ENCODE assay signal across 11 cellular contexts in the genomic region with DNA sequence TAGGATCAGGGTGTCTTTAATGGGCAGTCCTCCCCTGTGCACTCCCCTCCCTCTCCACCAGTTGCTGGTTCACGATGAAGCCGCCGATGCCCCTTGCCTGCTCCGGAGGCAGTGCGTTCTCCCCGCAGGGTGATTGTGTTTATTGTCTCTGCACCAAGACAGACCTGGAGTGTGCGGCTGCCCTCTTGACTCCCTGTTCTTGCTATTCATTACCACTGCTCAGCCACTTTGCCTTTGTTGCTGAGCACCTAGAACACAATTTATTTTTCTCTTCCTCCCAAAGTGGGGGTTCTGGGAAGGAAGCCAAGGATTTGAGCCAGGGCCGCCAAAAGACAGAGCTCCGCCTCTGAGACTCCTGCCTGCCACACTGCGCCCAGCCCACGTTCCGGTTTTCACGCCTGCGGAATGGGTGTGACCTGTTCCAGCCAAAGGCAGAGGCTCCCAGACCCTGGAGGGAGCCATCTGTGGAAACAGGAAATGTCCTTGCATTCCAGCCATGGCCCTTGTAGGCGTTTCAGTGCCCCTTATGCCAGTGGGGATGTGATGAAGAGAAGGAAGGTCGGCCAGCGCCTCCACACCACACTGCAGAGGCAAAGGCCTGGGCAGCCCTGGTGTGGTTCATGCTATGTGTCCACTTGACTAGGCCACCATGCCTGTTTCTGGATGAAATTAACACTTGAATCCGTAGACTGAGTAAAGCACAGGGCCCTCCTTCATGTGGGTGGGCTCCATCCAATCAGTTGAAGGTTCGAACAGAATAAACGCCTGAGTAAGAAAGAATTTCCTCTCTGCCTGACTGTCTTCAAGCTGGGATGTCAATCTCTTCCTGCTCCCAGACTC.
DNase-seq lines count a peak whose midpoint lies in the region; ATAC-seq and TF ChIP-seq lines count a peak whose summit lies in the region.
"Had no signal": no experiment of that assay in that cellular context is flagged by ENCODE, and none has a peak within 500 bp of the region (broad histone marks: within the 10 kb centered on the region; RNA-seq: fewer than 3 reads in every experiment).

No MANE protein-coding gene starts in this region.

- H4K8ac ChIP-seq in H9 (replicated peaks; ENCODE audit: insufficient read length, low read depth, low read length) = no peak overlapping the region

- no peak overlapping the region for H3T11ph ChIP-seq in H9 (ENCODE audit: low read length)

- H4K5ac ChIP-seq in H9 (ENCODE audit: insufficient read length, low read depth, low read length) = no peak overlapping the region

- intact Hi-C loops in heart right ventricle (cut with DNase I) = loop anchor here in 2 of 10 donors (2.0 to 5.0 kb wide), 2 partner anchors 36 kb away; no protein-coding TSS in a partner anchor
- intact Hi-C loops in activated CD8-positive, alpha-beta T cell treated with anti-CD3 and anti-CD28 coated beads for 36 hours (cut with micrococcal nuclease) = no loop called here

- H2BK5ac ChIP-seq in H9 (ENCODE audit: insufficient read length, low read length) = no peak overlapping the region

- H3K4me3 ChIP-seq in heart right ventricle = peak overlapping the region in 1 of 10 donors; percentile 14

- H3K27me3 ChIP-seq in H9 (ENCODE audit: insufficient read depth, low read length) (no peaks in the 10 kb centered on the region), heart right ventricle (no peaks in the 10 kb centered on the region)

- DNase-seq in H9 (no peak), heart right ventricle (peak; percentile 84 to 91), pulmonary artery endothelial cell (ENCODE audit: low read depth, low spot score) (peak; percentile 68), GM13977 (ENCODE audit: low spot score) (no peak), GM19238 (ENCODE audit: insufficient read length, low spot score) (no peak)
- no peak for DNase-seq in activated CD8-positive, alpha-beta T cell treated with anti-CD3 and anti-CD28 coated beads for 36 hours
- DNase-seq: GF-D8, naive B cell had no signal

- H2AFZ ChIP-seq in H9 (ENCODE audit: low read length) = no peak overlapping the region

- H3K9me3 ChIP-seq in H9 (ENCODE audit: control insufficient read depth, low read depth, low read length) = no peaks in the 10 kb centered on the region
- H3K9me3 ChIP-seq in heart right ventricle = no peaks in the 10 kb centered on the region

- no peak overlapping the region for H3K4me2 ChIP-seq in H9 (ENCODE audit: insufficient read depth, insufficient read length, low read length)

- no peaks in the 10 kb centered on the region for H3K27me3 Mint-ChIP-seq in H9 (ENCODE audit: low read depth)
- no peaks in the 10 kb centered on the region for H3K27me3 Mint-ChIP-seq in activated CD8-positive, alpha-beta T cell treated with anti-CD3 and anti-CD28 coated beads for 36 hours
- H3K27me3 Mint-ChIP-seq: naive B cell had no signal

- no peak overlapping the region for H4K91ac ChIP-seq in H9 (ENCODE audit: insufficient read length, low read depth, low read length)

- H2AK5ac ChIP-seq in H9 (ENCODE audit: insufficient read length, low read length) = no peak overlapping the region

- POLR2A ChIA-PET in activated CD8-positive, alpha-beta T cell treated with anti-CD3 and anti-CD28 coated beads for 36 hours (lab: Charles Lee) = no interaction called here

- H2BK120ac ChIP-seq in H9 (ENCODE audit: low read depth, low read length, poor library complexity, severe bottlenecking) = no peak overlapping the region

- H3K56ac ChIP-seq in H9 (ENCODE audit: insufficient read length, low read depth, low read length) = no peak overlapping the region

- H3K23me2 ChIP-seq in H9 (ENCODE audit: insufficient read length, low read depth, low read length, poor library complexity, severe bottlenecking) = no peaks in the 10 kb centered on the region

- H3K14ac ChIP-seq in H9 (ENCODE audit: insufficient read depth, low read length) = no peak overlapping the region; the same call in 1 of the 2 replicates

- H3K27ac ChIP-seq in H9 (ENCODE audit: insufficient read length, low read depth, low read length) (no peak overlapping the region), VCaP (peak overlapping the region; percentile 24; the same call in 1 of the 2 replicates), heart right ventricle (peak overlapping the region; percentile 89 to 98 (median 95))

- H3K4ac ChIP-seq in H9 (ENCODE audit: low read depth, low read length) = no peak overlapping the region

- H3K4me1 ChIP-seq in H9 (ENCODE audit: insufficient read depth, low read length) (peaks cover 18% of the 10 kb centered on the region), heart right ventricle (peaks cover 47 to 80% (median 71%) of the 10 kb centered on the region in 9 donors)

- no peaks in the 10 kb centered on the region for H3K79me1 ChIP-seq in H9 (ENCODE audit: insufficient read depth, low read depth, low read length, poor library complexity, severe bottlenecking)

- no peaks in the 10 kb centered on the region for H4K20me1 ChIP-seq in H9 (ENCODE audit: control insufficient read depth, insufficient read depth, insufficient read length)

- CTCF ChIA-PET in activated CD8-positive, alpha-beta T cell treated with anti-CD3 and anti-CD28 coated beads for 36 hours (lab: Charles Lee) = interaction anchor here (1.5 to 3.1 kb wide), 3 partner anchors 9 to 37 kb away, joined by 4 to 20 read pairs (median 5); no protein-coding TSS in a partner anchor

- H2BK20ac ChIP-seq in H9 (ENCODE audit: low read depth, low read length, poor library complexity, severe bottlenecking) = no peak overlapping the region

- no peak overlapping the region for H2BK12ac ChIP-seq in H9 (ENCODE audit: insufficient read length, low read depth, low read length)

- no peak overlapping the region for H2BK15ac ChIP-seq in H9 (ENCODE audit: low read depth, low read length)

- H3K36me3 ChIP-seq in heart right ventricle = no peaks in the 10 kb centered on the region

- H3K4me3 Mint-ChIP-seq in H9 = no peak overlapping the region
- H3K4me3 Mint-ChIP-seq in activated CD8-positive, alpha-beta T cell treated with anti-CD3 and anti-CD28 coated beads for 36 hours = no peak overlapping the region
- H3K4me3 Mint-ChIP-seq: T-helper 1 cell treated with Interleukin-12 subunit alpha and Interleukin-12 subunit beta and Interleukin-4 antibody, amounts not matched to agents 30 μg/mL and 1 μg/mL, for 36 hours had no signal

- TF ChIP-seq CTCF in H9 (conservative IDR thresholded peaks at IDR 0.05) (no peak), VCaP (conservative IDR thresholded peaks at IDR 0.05) (no peak), heart right ventricle (IDR thresholded peaks at IDR 0.05) (peak in 1 of 9 donors; percentile 20), GM13977 (IDR thresholded peaks at IDR 0.05; ENCODE audit: extremely low read depth, insufficient read depth, missing control alignments) (no peak)
- no peak for TF ChIP-seq CTCF in activated CD8-positive, alpha-beta T cell treated with anti-CD3 and anti-CD28 coated beads for 36 hours (IDR thresholded peaks at IDR 0.05)

- no peaks in the 10 kb centered on the region for H3K79me2 ChIP-seq in H9 (ENCODE audit: insufficient read depth, low read length)

- ATAC-seq in heart right ventricle = peak; percentile 72 to 84 (median 76)
- no peak for ATAC-seq in activated CD8-positive, alpha-beta T cell treated with anti-CD3 and anti-CD28 coated beads for 36 hours
- no peak for ATAC-seq in HG02623 (IDR thresholded peaks at IDR 0.05; ENCODE audit: unreplicated experiment)

- WGBS in H9 (ENCODE audit: extremely low coverage, insufficient read length, low lambda C conversion rate) = no CpG with 5 or more reads among the region's 20 CpGs
- 29 to 30% methylated on average over 20 of the region's 20 CpGs for WGBS in heart right ventricle, 2 donors

- no peak overlapping the region for H3K9ac ChIP-seq in H9 (ENCODE audit: extremely low read depth, insufficient read length, low read length)

- no peaks in the 10 kb centered on the region for H3K9me3 Mint-ChIP-seq in H9
- no peaks in the 10 kb centered on the region for H3K9me3 Mint-ChIP-seq in activated CD8-positive, alpha-beta T cell treated with anti-CD3 and anti-CD28 coated beads for 36 hours
- H3K9me3 Mint-ChIP-seq: T-helper 1 cell treated with Interleukin-12 subunit alpha and Interleukin-12 subunit beta and Interleukin-4 antibody, amounts not matched to agents 30 μg/mL and 1 μg/mL, for 36 hours had no signal

- no peak overlapping the region for H3K23ac ChIP-seq in H9 (ENCODE audit: insufficient read length, low read depth, low read length)

- in situ Hi-C loops in GM13977 (cut with MboI; ENCODE audit: low pct_unique_long_range_greater_than_20kb, low sequenced_read_pairs, unreplicated experiment) = no loop called here

- peaks cover 71 to 77% of the 10 kb centered on the region in 2 experiments for H3K4me1 Mint-ChIP-seq in H9
- H3K4me1 Mint-ChIP-seq in activated CD8-positive, alpha-beta T cell treated with anti-CD3 and anti-CD28 coated beads for 36 hours (ENCODE audit: low read depth) = peaks cover 10% of the 10 kb centered on the region

- H3K27ac Mint-ChIP-seq in H9 = peak overlapping the region in 2 of 3 experiments; percentile 41 to 88; a peak in 3 of 7 replicates
- H3K27ac Mint-ChIP-seq in activated CD8-positive, alpha-beta T cell treated with anti-CD3 and anti-CD28 coated beads for 36 hours = no peak overlapping the region
- H3K27ac Mint-ChIP-seq: T-helper 1 cell treated with Interleukin-12 subunit alpha and Interleukin-12 subunit beta and Interleukin-4 antibody, amounts not matched to agents 30 μg/mL and 1 μg/mL, for 36 hours had no signal

- no peak overlapping the region for H3K18ac ChIP-seq in H9 (ENCODE audit: insufficient read length, low read depth, low read length)

- peaks cover 0 to 2% (median 1%) of the 10 kb centered on the region in 3 experiments; a peak in 2 of 7 replicates for H3K36me3 Mint-ChIP-seq in H9 (ENCODE audit: insufficient read depth in 1 of 3, low read depth in 3 of 3)
- no peaks in the 10 kb centered on the region for H3K36me3 Mint-ChIP-seq in activated CD8-positive, alpha-beta T cell treated with anti-CD3 and anti-CD28 coated beads for 36 hours (ENCODE audit: low read depth)
- H3K36me3 Mint-ChIP-seq: naive B cell had no signal

Comparison
In these comparisons a context has a peak if more than half of its experiments do, and no peak if none do; other contexts are left out.
1. DNase-seq: peak in heart right ventricle (2 of 2) and pulmonary artery endothelial cell (single experiment); none in H9 (single experiment), activated CD8-positive, alpha-beta T cell treated with anti-CD3 and anti-CD28 coated beads for 36 hours (single experiment), GM13977 (single experiment) and GM19238 (single experiment).
2. ATAC-seq: peak in heart right ventricle (8 of 8); none in activated CD8-positive, alpha-beta T cell treated with anti-CD3 and anti-CD28 coated beads for 36 hours (single experiment) and HG02623 (single experiment).